15 cellular contexts compared by ENCODE assay signal in genomic region chr4:185797596-185797995, GRCh38. TPM values are rescaled to one million over a fixed set of nuclear protein-coding genes. Genes with fewer than 3 reads are reported as not detected.
"Had no signal": no experiment of that assay in that cellular context is flagged by ENCODE, and none has a peak within 500 bp of the region (broad histone marks: within the 10 kb centered on the region; RNA-seq: fewer than 3 reads in every experiment).

No MANE protein-coding gene starts in this region.

- ATAC-seq: activated CD8-positive, alpha-beta T cell treated with anti-CD3 and anti-CD28 coated beads, Interleukin-2, amount 10 ng/mL, durations not matched to agents 7 days and 5 days; activated naive CD8-positive, alpha-beta T cell treated with anti-CD3 and anti-CD28 coated beads, Interleukin-2, amount 50 U/mL, for 24 hours; foreskin keratinocyte had no signal

- H3K27me3 ChIP-seq: foreskin keratinocyte had no signal

- H3K27ac ChIP-seq: foreskin keratinocyte, thoracic aorta, VCaP had no signal

- H3K9me3 ChIP-seq: thoracic aorta had no signal

- DNase-seq: activated CD4-positive, alpha-beta T cell treated with anti-CD3 and anti-CD28 coated beads for 1 hour; activated CD4-positive, alpha-beta T cell treated with anti-CD3 and anti-CD28 coated beads, Interleukin-2, amount 50 U/mL, for 1 hour; activated CD8-positive, alpha-beta T cell treated with anti-CD3 and anti-CD28 coated beads, Interleukin-2, amount 10 ng/mL, durations not matched to agents 7 days and 5 days; activated gamma-delta T cell; activated naive CD4-positive, alpha-beta T cell treated with anti-CD3 and anti-CD28 coated beads, Interleukin-2, amount 50 U/mL, for 16 hours; activated naive CD8-positive, alpha-beta T cell treated with anti-CD3 and anti-CD28 coated beads, Interleukin-2, amount 50 U/mL, for 24 hours; effector CD8-positive, alpha-beta T cell; erythroblast; foreskin keratinocyte; hypothalamus; stimulated activated CD4-positive, alpha-beta T cell treated with anti-CD3 and anti-CD28 coated beads, Interleukin-4, amount 100 ng/mL, for 24 hours; stimulated activated naive CD4-positive, alpha-beta T cell treated with Interleukin-2 at 50 U/mL for 16 hours had no signal

- H3K4me3 ChIP-seq: thoracic aorta had no signal

- H3K36me3 ChIP-seq: thoracic aorta had no signal

RNA-seq across cellular contexts. Expression of gene SORBS2, which starts 14.4 kb away (rescaled TPM):
- total RNA-seq: activated CD8-positive, alpha-beta T cell treated with anti-CD3 and anti-CD28 coated beads, Interleukin-2, amount 10 ng/mL, durations not matched to agents 7 days and 5 days; activated T-helper 1 cell treated with anti-CD3 and anti-CD28 coated beads, Interleukin-12 subunit alpha, Interleukin-12 subunit beta, Interleukin-2, Interleukin-4 antibody, amounts not matched to agents 30 ng/mL and 10 ng/mL and 1 ng/mL, durations not matched to agents 14 hours and 24 hours and 36 hours had no signal
